1 cellular context compared by ENCODE assay signal in the genomic region with DNA sequence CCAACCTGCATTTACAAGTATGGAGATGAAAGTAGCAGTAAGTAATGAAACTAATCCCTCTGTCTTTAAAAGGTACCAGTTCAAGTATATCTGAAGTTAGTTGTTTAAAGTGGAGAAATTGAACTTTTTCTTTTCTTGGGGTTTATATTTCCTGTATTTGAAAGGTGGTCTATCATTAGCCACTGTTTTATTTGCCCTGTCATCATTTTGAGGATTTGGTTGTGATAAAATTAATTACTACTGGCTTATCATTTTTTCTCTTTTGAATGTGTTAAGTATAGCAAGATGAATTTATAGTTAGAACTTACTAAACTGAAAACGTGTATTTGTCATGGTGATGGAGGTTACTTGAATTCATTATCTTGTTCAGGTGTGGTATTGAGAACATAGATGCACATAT.
A peak's percentile ranks its signal among the peaks of the same experiment; 100 is the strongest.
TF ChIP-seq lines count a peak whose summit lies in the region.

No MANE protein-coding gene starts in this region.

TF ChIP-seq in IMR-90, 13 proteins besides CTCF, POLR2A, EP300 and RAD21:
- no peak for TF ChIP-seq USF2 (IDR thresholded peaks at IDR 0.05; ENCODE audit: low read depth, low read length)
- peak; percentile 83 for TF ChIP-seq MAFK (IDR thresholded peaks at IDR 0.05; ENCODE audit: low read depth, low read length)
